Comparison of ENCODE assay signal across 9 cellular contexts in the genomic region with DNA sequence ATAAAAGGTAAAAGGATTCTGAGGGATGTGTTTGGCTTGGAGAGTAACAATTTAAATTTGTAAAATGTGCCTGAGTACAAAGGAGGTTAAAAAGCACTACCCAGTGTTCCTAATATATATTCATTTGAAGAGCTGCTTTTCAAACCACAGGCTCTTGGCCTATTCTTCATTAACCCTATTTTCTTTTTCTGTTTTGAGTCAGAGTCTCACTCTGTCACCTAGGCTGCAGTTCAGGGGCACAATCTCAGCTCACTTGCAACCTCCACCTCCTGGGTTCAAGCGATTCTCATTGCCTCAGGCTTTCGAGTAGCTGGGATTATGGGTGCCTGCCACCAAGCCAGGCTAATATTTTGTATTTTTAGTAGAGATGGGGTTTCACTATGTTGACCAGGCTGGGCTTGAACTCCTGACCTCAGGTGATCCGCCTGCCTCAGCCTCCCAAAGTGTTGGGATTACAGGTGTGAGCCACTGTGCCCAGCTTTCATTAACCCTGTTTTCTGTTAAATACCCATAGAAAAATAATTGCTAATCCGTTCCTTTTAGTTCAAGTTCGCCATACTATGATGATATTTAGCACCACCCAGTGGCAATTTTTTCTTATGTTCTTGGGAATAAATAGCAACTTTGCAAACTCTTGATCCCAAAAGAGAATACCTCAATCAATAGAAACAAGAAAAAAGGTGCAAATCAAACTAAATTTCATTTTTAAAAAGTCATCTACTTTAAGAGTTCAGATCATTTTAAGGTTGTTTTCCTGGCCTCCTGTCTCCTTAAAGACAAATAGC. TPM values are rescaled to one million over a fixed set of nuclear protein-coding genes. Genes with fewer than 3 reads are reported as not detected.
DNase-seq lines count a peak whose midpoint lies in the region; ATAC-seq and TF ChIP-seq lines count a peak whose summit lies in the region.
"Had no signal": no experiment of that assay in that cellular context is flagged by ENCODE, and none has a peak within 500 bp of the region (broad histone marks: within the 10 kb centered on the region; RNA-seq: fewer than 3 reads in every experiment).

No MANE protein-coding gene starts in this region.

- WGBS in upper lobe of left lung, 2 donors = 67 to 69% methylated on average over 5 of the region's 5 CpGs

- DNase-seq in AG10803 (ENCODE audit: low read depth) = peak; percentile 16
- peak; percentile 60 for DNase-seq in dermis blood vessel endothelial cell
- no peak for DNase-seq in upper lobe of left lung
- DNase-seq in NK-92 treated with Interleukin-12 subunit alpha and Interleukin-12 subunit beta, amount 100 ng/mL, for 24 hours (lab: John Stamatoyannopoulos, UW) = no peak
- DNase-seq in retina = no peak
- DNase-seq in effector memory CD4-positive, alpha-beta T cell = no peak
- DNase-seq: SW 1271 had no signal

- H3K36me3 ChIP-seq in upper lobe of left lung = peaks cover 0 to 7% (median 5%) of the 10 kb centered on the region in 4 donors
- no peaks in the 10 kb centered on the region for H3K36me3 ChIP-seq in effector memory CD4-positive, alpha-beta T cell (ENCODE audit: control insufficient read depth, insufficient read depth, low read length)

- H3K4me1 ChIP-seq in upper lobe of left lung = no peaks in the 10 kb centered on the region
- H3K4me1 ChIP-seq in effector memory CD4-positive, alpha-beta T cell (ENCODE audit: control insufficient read depth, insufficient read depth, low read length, poor library complexity, severe bottlenecking) = peaks cover 5% of the 10 kb centered on the region

- TF ChIP-seq POLR2A in upper lobe of left lung (IDR thresholded peaks at IDR 0.05) = no peak

- TF ChIP-seq EP300 in upper lobe of left lung (IDR thresholded peaks at IDR 0.05) = no peak

- TF ChIP-seq CTCF in AG10803 (conservative IDR thresholded peaks at IDR 0.05; ENCODE audit: low read length) = peak; percentile 29
- TF ChIP-seq CTCF in upper lobe of left lung (IDR thresholded peaks at IDR 0.05) = peak in 1 of 6 experiments; percentile 13

- no peak overlapping the region for H3K4me3 ChIP-seq in AG10803 (ENCODE audit: low read length)
- no peak overlapping the region for H3K4me3 ChIP-seq in upper lobe of left lung
- H3K4me3 ChIP-seq in effector memory CD4-positive, alpha-beta T cell (ENCODE audit: insufficient read depth, low read depth, low read length, poor library complexity, severe bottlenecking) = no peak overlapping the region

- no peaks in the 10 kb centered on the region for H3K9me3 ChIP-seq in upper lobe of left lung
- no peaks in the 10 kb centered on the region for H3K9me3 ChIP-seq in effector memory CD4-positive, alpha-beta T cell (ENCODE audit: control insufficient read depth, low read length)

- no peaks in the 10 kb centered on the region for H3K27me3 ChIP-seq in upper lobe of left lung
- H3K27me3 ChIP-seq in effector memory CD4-positive, alpha-beta T cell (replicated peaks; ENCODE audit: control insufficient read depth, insufficient read depth, low read length, poor library complexity, severe bottlenecking) = no peaks in the 10 kb centered on the region

- ATAC-seq in GM18907 (IDR thresholded peaks at IDR 0.05; ENCODE audit: unreplicated experiment) = peak; percentile 74
- peak; percentile 71 for ATAC-seq in HG03139 (IDR thresholded peaks at IDR 0.05; ENCODE audit: unreplicated experiment)
- no peak for ATAC-seq in upper lobe of left lung (ENCODE audit: low FRiP score in 2 of 2)

- H3K27ac ChIP-seq in upper lobe of left lung = no peak overlapping the region
- no peak overlapping the region for H3K27ac ChIP-seq in effector memory CD4-positive, alpha-beta T cell (ENCODE audit: insufficient read depth, low read length, poor library complexity, severe bottlenecking)

RNA-seq across cellular contexts. Expression of a gene that starts 30.5 kb away (rescaled TPM):
- total RNA-seq in dermis blood vessel endothelial cell (39.1 and 51.4 TPM in 2 replicates), upper lobe of left lung (10 to 100 TPM; 24.4 to 43.9 (median 37.3) TPM)

RNA-seq across cellular contexts. Expression of a gene that starts 31.1 kb away (rescaled TPM):
- total RNA-seq in dermis blood vessel endothelial cell (193 and 244 TPM in 2 replicates), upper lobe of left lung (100 to 1,000 TPM in 5 of 6 donors, 10 to 100 TPM in 1; 72.8 to 161 (median 131) TPM)

Comparison
In these comparisons a context has a peak if more than half of its experiments do, and no peak if none do; other contexts are left out.
1. DNase-seq: peak in AG10803 (single experiment) and dermis blood vessel endothelial cell (single experiment); none in upper lobe of left lung (0 of 2), NK-92 treated with Interleukin-12 subunit alpha and Interleukin-12 subunit beta, amount 100 ng/mL, for 24 hours (single experiment), retina (single experiment) and effector memory CD4-positive, alpha-beta T cell (0 of 3).
2. ATAC-seq: peak in GM18907 (single experiment) and HG03139 (single experiment); none in upper lobe of left lung (0 of 2).